22 cellular contexts compared by ENCODE assay signal in the genomic region with DNA sequence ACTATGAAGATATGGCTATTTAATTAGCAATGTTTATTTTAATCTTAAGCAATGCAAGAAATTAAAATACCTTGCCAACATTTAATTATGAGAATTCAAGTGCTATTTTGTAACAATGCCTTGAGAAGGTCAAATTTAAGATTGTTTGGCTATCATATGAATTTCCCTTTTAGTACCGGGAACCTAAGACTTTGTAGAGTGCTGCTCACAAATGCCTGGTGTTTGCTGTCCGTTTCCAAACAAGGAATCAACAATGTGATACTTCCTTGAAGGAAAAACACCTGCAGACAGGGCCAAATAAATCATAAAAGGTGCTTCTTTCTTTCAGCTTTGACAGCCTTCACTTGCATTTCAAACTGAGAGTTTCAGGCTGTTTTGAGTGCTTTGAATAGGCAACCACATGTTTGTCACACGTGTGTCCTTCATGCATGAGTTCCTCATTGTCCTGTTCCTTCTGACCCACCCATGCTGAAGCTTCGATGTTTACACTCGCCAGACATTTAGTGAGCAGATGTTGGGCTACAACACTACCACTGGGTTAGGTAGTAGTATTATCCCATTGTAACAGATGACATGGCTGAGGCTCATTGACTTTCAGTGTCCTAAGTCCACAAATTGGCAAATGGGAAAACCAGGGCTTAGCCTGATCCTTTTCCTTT.
DNase-seq lines count a peak whose midpoint lies in the region.
"Had no signal": no experiment of that assay in that cellular context is flagged by ENCODE, and none has a peak within 500 bp of the region (broad histone marks: within the 10 kb centered on the region; RNA-seq: fewer than 3 reads in every experiment).

No MANE protein-coding gene starts in this region.

- DNase-seq in NCI-H1694 treated with DMSO at 0.1 percent for 48 hours (lab: John Stamatoyannopoulos, UW) (peak; percentile 8), NCI-H1694 (lab: John Stamatoyannopoulos, UW) (no peak), NCI-H2029 (lab: John Stamatoyannopoulos, UW) (peak; percentile 91), NCI-H82 (lab: John Stamatoyannopoulos, UW) (peak; percentile 79), retina (peak; percentile 3), globus pallidus (ENCODE audit: low spot score) (no peak), SKM-1 treated with dmso at 0.1 percent for 144 hours (lab: John Stamatoyannopoulos, UW; ENCODE audit: unreplicated experiment) (no peak)
- no peak for DNase-seq in stimulated activated CD4-positive, alpha-beta T cell treated with anti-CD3 and anti-CD28 coated beads, Interleukin-12 subunit alpha, Interleukin-12 subunit beta, amount 100 ng/mL, for 4 hours
- DNase-seq: activated CD4-positive, alpha-beta memory T cell treated with anti-CD3 and anti-CD28 coated beads for 36 hours; activated CD4-positive, CD25-positive, alpha-beta regulatory T cell treated with anti-CD3 and anti-CD28 coated beads, Interleukin-2, amount 50 U/mL, for 72 hours; activated T-cell treated with anti-CD3 and anti-CD28 coated beads, Interleukin-2, amount 50 U/mL, for 72 hours; CD4-positive, CD25-positive, alpha-beta regulatory T cell; colonic mucosa; effector CD8-positive, alpha-beta T cell; glutamatergic neuron; left ventricle myocardium inferior; mesendoderm; NCI-H226; pancreas; Right ventricle myocardium superior; small intestine; stimulated activated naive CD4-positive, alpha-beta T cell treated with Interleukin-2 at 50 U/mL for 16 hours had no signal

Comparison
In these comparisons a context has a peak if more than half of its experiments do, and no peak if none do; other contexts are left out.
1. DNase-seq: peak in NCI-H1694 treated with DMSO at 0.1 percent for 48 hours (single experiment), NCI-H2029 (single experiment), NCI-H82 (single experiment) and retina (single experiment); none in NCI-H1694 (single experiment), globus pallidus (single experiment), stimulated activated CD4-positive, alpha-beta T cell treated with anti-CD3 and anti-CD28 coated beads, Interleukin-12 subunit alpha, Interleukin-12 subunit beta, amount 100 ng/mL, for 4 hours (single experiment) and SKM-1 treated with dmso at 0.1 percent for 144 hours (single experiment).